Comparison of ENCODE assay signal across 1 cellular context in genomic region chr3:128994173-128994512, GRCh38.
TF ChIP-seq lines count a peak whose summit lies in the region.

No MANE protein-coding gene starts in this region.

TF ChIP-seq in H1, 55 proteins besides CTCF, POLR2A, EP300 and RAD21:
- TF ChIP-seq MAX (IDR thresholded peaks at IDR 0.05) (no peak), SIN3A (conservative IDR thresholded peaks at IDR 0.05 in 1 of 2, IDR thresholded peaks at IDR 0.05 in 1 of 2; ENCODE audit: low read depth in 1 of 2, low read length in 2 of 2) (no peak), ZNF274 (IDR thresholded peaks at IDR 0.05; ENCODE audit: borderline replicate concordance, extremely low read depth, low read length) (no peak), HDAC6 (IDR thresholded peaks at IDR 0.05; ENCODE audit: low read depth, low read length) (no peak), SP4 (IDR thresholded peaks at IDR 0.05; ENCODE audit: low read length) (no peak), RXRA (IDR thresholded peaks at IDR 0.05; ENCODE audit: insufficient read depth, low read depth, low read length) (no peak), YY1 (IDR thresholded peaks at IDR 0.05; ENCODE audit: low read depth, low read length) (no peak), CHD7 (IDR thresholded peaks at IDR 0.05; ENCODE audit: insufficient replicate concordance, low read length) (no peak), PHF8 (conservative IDR thresholded peaks at IDR 0.05; ENCODE audit: low read depth, low read length) (no peak), CEBPB (IDR thresholded peaks at IDR 0.05; ENCODE audit: low read depth, low read length) (no peak), SIX5 (IDR thresholded peaks at IDR 0.05; ENCODE audit: low read depth, low read length) (no peak), CHD1 (IDR thresholded peaks at IDR 0.05; ENCODE audit: low read depth, low read length) (no peak), TAF7 (optimal IDR thresholded peaks at IDR 0.05; ENCODE audit: borderline replicate concordance, low read depth, low read length) (no peak), RFX5 (IDR thresholded peaks at IDR 0.05; ENCODE audit: borderline replicate concordance, low read depth, low read length) (no peak), TCF12 (IDR thresholded peaks at IDR 0.05; ENCODE audit: low read depth, low read length) (no peak), TBP (IDR thresholded peaks at IDR 0.05; ENCODE audit: low read depth, low read length) (no peak), NANOG (IDR thresholded peaks at IDR 0.05; ENCODE audit: insufficient read depth, low read depth, low read length, poor library complexity, severe bottlenecking) (no peak), BCL11A (IDR thresholded peaks at IDR 0.05; ENCODE audit: low read depth in 2 of 2, low read length in 2 of 2) (no peak)
